In genomic region chr16:30893744-30894539, GRCh38 we compare ENCODE assay signal across 1 cellular context.
TF ChIP-seq lines count a peak whose summit lies in the region.

TSS of gene BCL7C (minus strand) at chr16:30894077. CDS start at chr16:30893944, 133 bp downstream.

TF ChIP-seq in HepG2, 621 proteins besides CTCF, POLR2A, EP300 and RAD21 (continued from another document and continues in another):
- TF ChIP-seq ZNF276 (CRISPR knock-in tag; IDR thresholded peaks at IDR 0.05; ENCODE audit: low read depth): peak; percentile 83
- peak; percentile 79; the same call in 1 of the 2 replicates for TF ChIP-seq BRF2 (CRISPR knock-in tag; IDR thresholded peaks at IDR 0.05)
- TF ChIP-seq PRPF4 (IDR thresholded peaks at IDR 0.05; ENCODE audit: low read depth, low read length, poor library complexity, severe bottlenecking): no peak
- no peak for TF ChIP-seq FOXP1 (IDR thresholded peaks at IDR 0.05)
- no peak for TF ChIP-seq FOXP1 (CRISPR knock-in tag; IDR thresholded peaks at IDR 0.05)
- TF ChIP-seq NCOA1 (CRISPR knock-in tag; IDR thresholded peaks at IDR 0.05): no peak
- no peak for TF ChIP-seq ZNF382 (CRISPR knock-in tag; IDR thresholded peaks at IDR 0.05; ENCODE audit: borderline replicate concordance)
- TF ChIP-seq ZNF407 (CRISPR knock-in tag; IDR thresholded peaks at IDR 0.05; ENCODE audit: not compliant biosample characterization): peak; percentile 46
- 0 out of 2 replicates have a peak, but pooled peaks have one; percentile 62 for TF ChIP-seq ZNF101 (CRISPR knock-in tag; IDR thresholded peaks at IDR 0.05; ENCODE audit: borderline replicate concordance, low read depth)
- TF ChIP-seq TEAD3 (CRISPR knock-in tag; optimal IDR thresholded peaks at IDR 0.05; ENCODE audit: borderline replicate concordance): peak; percentile 83
- peak; percentile 81 for TF ChIP-seq MEIS1 (CRISPR knock-in tag; IDR thresholded peaks at IDR 0.05; ENCODE audit: borderline replicate concordance)
- no peak for TF ChIP-seq NPAS2 (CRISPR knock-in tag; IDR thresholded peaks at IDR 0.05; ENCODE audit: borderline replicate concordance)
- TF ChIP-seq, protein P1, sequence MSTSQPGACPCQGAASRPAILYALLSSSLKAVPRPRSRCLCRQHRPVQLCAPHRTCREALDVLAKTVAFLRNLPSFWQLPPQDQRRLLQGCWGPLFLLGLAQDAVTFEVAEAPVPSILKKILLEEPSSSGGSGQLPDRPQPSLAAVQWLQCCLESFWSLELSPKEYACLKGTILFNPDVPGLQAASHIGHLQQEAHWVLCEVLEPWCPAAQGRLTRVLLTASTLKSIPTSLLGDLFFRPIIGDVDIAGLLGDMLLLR (CRISPR knock-in tag; IDR thresholded peaks at IDR 0.05): peak; percentile 99
- no peak for TF ChIP-seq PBX2 (CRISPR knock-in tag; IDR thresholded peaks at IDR 0.05)
- TF ChIP-seq ZNF703 (CRISPR knock-in tag; IDR thresholded peaks at IDR 0.05; ENCODE audit: borderline replicate concordance): no peak
- TF ChIP-seq SCMH1 (CRISPR knock-in tag; IDR thresholded peaks at IDR 0.05; ENCODE audit: borderline replicate concordance): no peak
- no peak for TF ChIP-seq FOXK2 (IDR thresholded peaks at IDR 0.05)
- peak; percentile 99 for TF ChIP-seq IKZF4 (CRISPR knock-in tag; IDR thresholded peaks at IDR 0.05; ENCODE audit: borderline replicate concordance, low read depth, not compliant biosample characterization)
- peak; percentile 71; the same call in 1 of the 2 replicates for TF ChIP-seq ZBTB1 (CRISPR knock-in tag; IDR thresholded peaks at IDR 0.05; ENCODE audit: borderline replicate concordance)
- TF ChIP-seq, protein P2, sequence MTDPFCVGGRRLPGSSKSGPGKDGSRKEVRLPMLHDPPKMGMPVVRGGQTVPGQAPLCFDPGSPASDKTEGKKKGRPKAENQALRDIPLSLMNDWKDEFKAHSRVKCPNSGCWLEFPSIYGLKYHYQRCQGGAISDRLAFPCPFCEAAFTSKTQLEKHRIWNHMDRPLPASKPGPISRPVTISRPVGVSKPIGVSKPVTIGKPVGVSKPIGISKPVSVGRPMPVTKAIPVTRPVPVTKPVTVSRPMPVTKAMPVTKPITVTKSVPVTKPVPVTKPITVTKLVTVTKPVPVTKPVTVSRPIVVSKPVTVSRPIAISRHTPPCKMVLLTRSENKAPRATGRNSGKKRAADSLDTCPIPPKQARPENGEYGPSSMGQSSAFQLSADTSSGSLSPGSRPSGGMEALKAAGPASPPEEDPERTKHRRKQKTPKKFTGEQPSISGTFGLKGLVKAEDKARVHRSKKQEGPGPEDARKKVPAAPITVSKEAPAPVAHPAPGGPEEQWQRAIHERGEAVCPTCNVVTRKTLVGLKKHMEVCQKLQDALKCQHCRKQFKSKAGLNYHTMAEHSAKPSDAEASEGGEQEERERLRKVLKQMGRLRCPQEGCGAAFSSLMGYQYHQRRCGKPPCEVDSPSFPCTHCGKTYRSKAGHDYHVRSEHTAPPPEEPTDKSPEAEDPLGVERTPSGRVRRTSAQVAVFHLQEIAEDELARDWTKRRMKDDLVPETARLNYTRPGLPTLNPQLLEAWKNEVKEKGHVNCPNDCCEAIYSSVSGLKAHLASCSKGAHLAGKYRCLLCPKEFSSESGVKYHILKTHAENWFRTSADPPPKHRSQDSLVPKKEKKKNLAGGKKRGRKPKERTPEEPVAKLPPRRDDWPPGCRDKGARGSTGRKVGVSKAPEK (CRISPR knock-in tag; IDR thresholded peaks at IDR 0.05; ENCODE audit: borderline replicate concordance): 0 out of 2 replicates have a peak, but pooled peaks have one; percentile 27
- peak; percentile 92; the same call in 1 of the 2 replicates for TF ChIP-seq ZNF556 (CRISPR knock-in tag; IDR thresholded peaks at IDR 0.05; ENCODE audit: borderline replicate concordance)
- TF ChIP-seq MYNN (CRISPR knock-in tag; IDR thresholded peaks at IDR 0.05; ENCODE audit: low read depth): peak; percentile 89; the same call in 1 of the 2 replicates
- TF ChIP-seq RARG (CRISPR knock-in tag; IDR thresholded peaks at IDR 0.05; ENCODE audit: low read depth): no peak
- peak; percentile 86 for TF ChIP-seq YEATS4 (CRISPR knock-in tag; IDR thresholded peaks at IDR 0.05; ENCODE audit: borderline replicate concordance)
- TF ChIP-seq NR1H2 (CRISPR knock-in tag; IDR thresholded peaks at IDR 0.05; ENCODE audit: borderline replicate concordance, low read depth): peak; percentile 99
- TF ChIP-seq, protein P3, sequence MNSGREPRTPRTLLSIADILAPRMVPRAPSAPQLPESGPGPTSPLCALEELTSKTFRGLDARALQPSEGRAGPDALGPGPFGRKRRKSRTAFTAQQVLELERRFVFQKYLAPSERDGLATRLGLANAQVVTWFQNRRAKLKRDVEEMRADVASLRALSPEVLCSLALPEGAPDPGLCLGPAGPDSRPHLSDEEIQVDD (CRISPR knock-in tag; IDR thresholded peaks at IDR 0.05; ENCODE audit: borderline replicate concordance): peak; percentile 99; the same call in 1 of the 2 replicates
- peak; percentile 94; the same call in 1 of the 2 replicates for TF ChIP-seq ZNF275 (CRISPR knock-in tag; IDR thresholded peaks at IDR 0.05; ENCODE audit: borderline replicate concordance)
- TF ChIP-seq ZSCAN21 (CRISPR knock-in tag; IDR thresholded peaks at IDR 0.05; ENCODE audit: borderline replicate concordance): peak; percentile 98
- peak; percentile 93; the same call in 1 of the 2 replicates for TF ChIP-seq E2F2 (CRISPR knock-in tag; IDR thresholded peaks at IDR 0.05; ENCODE audit: borderline replicate concordance)
- peak; percentile 93; the same call in 1 of the 2 replicates for TF ChIP-seq ZNF280B (CRISPR knock-in tag; IDR thresholded peaks at IDR 0.05; ENCODE audit: borderline replicate concordance)
- peak; percentile 96 for TF ChIP-seq E2F5 (CRISPR knock-in tag; conservative IDR thresholded peaks at IDR 0.05)
- TF ChIP-seq RFXAP (CRISPR knock-in tag; IDR thresholded peaks at IDR 0.05; ENCODE audit: borderline replicate concordance): peak; percentile 84
